8 cellular contexts compared by ENCODE assay signal in genomic region chr2:151261240-151261976, GRCh38. TPM values are rescaled to one million over a fixed set of nuclear protein-coding genes. Genes with fewer than 3 reads are reported as not detected.
A peak's percentile ranks its signal among the peaks of the same experiment; 100 is the strongest.
DNase-seq lines count a peak whose midpoint lies in the region; TF ChIP-seq lines count a peak whose summit lies in the region.

RBM43 (minus strand) TSS chr2:151261863; CDS start chr2:151261727, 136 bp downstream.

- H3K9me3 Mint-ChIP-seq in activated naive CD4-positive, alpha-beta T cell treated with anti-CD3 and anti-CD28 coated beads for 36 hours, result no peaks in the 10 kb centered on the region

- intact Hi-C loops in activated naive CD4-positive, alpha-beta T cell treated with anti-CD3 and anti-CD28 coated beads for 36 hours (cut with micrococcal nuclease), result loop anchor here (1.0 to 2.0 kb wide), 4 partner anchors 28 to 1675 kb away; partner anchors contain the start of genes MMADHC, NMI and RIF1

- peaks cover 18% of the 10 kb centered on the region for H3K4me1 Mint-ChIP-seq in activated naive CD4-positive, alpha-beta T cell treated with anti-CD3 and anti-CD28 coated beads for 36 hours (ENCODE audit: low read depth)

- H3K4me3 Mint-ChIP-seq in activated naive CD4-positive, alpha-beta T cell treated with anti-CD3 and anti-CD28 coated beads for 36 hours, result peak within 1 kb of the TSS; percentile 87

- peak within 1 kb of the TSS; percentile 87 for H3K27ac Mint-ChIP-seq in activated naive CD4-positive, alpha-beta T cell treated with anti-CD3 and anti-CD28 coated beads for 36 hours

- CTCF ChIA-PET in activated naive CD4-positive, alpha-beta T cell treated with anti-CD3 and anti-CD28 coated beads for 36 hours (lab: Charles Lee), result interaction anchor here (0.5 kb wide), 1 partner anchor 112 kb away, joined by 3 read pairs; no protein-coding TSS in a partner anchor

- DNase-seq in ELR (ENCODE audit: low read depth) (peak; percentile 94), GOT3 (lab: John Stamatoyannopoulos, UW) (peak; percentile 80), LNCaP clone FGC (ENCODE audit: low read depth) (no peak), SIG-M5 treated with dmso at 0.1 percent for 504 hours (lab: John Stamatoyannopoulos, UW; ENCODE audit: unreplicated experiment) (peak; percentile 87), germinal center (ENCODE audit: low spot score) (peak; percentile 88), non-pigmented ciliary epithelial cell (ENCODE audit: low read depth) (peak; percentile 53), superior temporal gyrus (ENCODE audit: extremely low spot score) (peak; percentile 79)
- DNase-seq in activated naive CD4-positive, alpha-beta T cell treated with anti-CD3 and anti-CD28 coated beads for 36 hours, result peak; percentile 81

- H3K4me3 ChIP-seq in LNCaP clone FGC (ENCODE audit: low read depth, low read length), result peak within 1 kb of the TSS; percentile 64

- no peaks in the 10 kb centered on the region for H3K36me3 Mint-ChIP-seq in activated naive CD4-positive, alpha-beta T cell treated with anti-CD3 and anti-CD28 coated beads for 36 hours (ENCODE audit: low read depth)

- H3K27me3 Mint-ChIP-seq in activated naive CD4-positive, alpha-beta T cell treated with anti-CD3 and anti-CD28 coated beads for 36 hours (ENCODE audit: low read depth), result no peaks in the 10 kb centered on the region

- TF ChIP-seq CTCF in LNCaP clone FGC (IDR thresholded peaks at IDR 0.05; ENCODE audit: control insufficient read depth, extremely low read depth, insufficient read depth), result 0 out of 2 replicates have a peak, but pooled peaks have one; percentile 12

RNA-seq across cellular contexts. Expression of gene RBM43, which starts in this region (rescaled TPM):
- total RNA-seq in activated naive CD4-positive, alpha-beta T cell treated with anti-CD3 and anti-CD28 coated beads for 36 hours, result 1 to 10 TPM; 3.4 to 3.8 TPM
